Comparison of ENCODE assay signal across 18 cellular contexts in genomic region chr3:67001086-67001861, GRCh38. TPM values are rescaled to one million over a fixed set of nuclear protein-coding genes. Genes with fewer than 3 reads are reported as not detected.
DNase-seq lines count a peak whose midpoint lies in the region; ATAC-seq and TF ChIP-seq lines count a peak whose summit lies in the region.
"Had no signal": no experiment of that assay in that cellular context is flagged by ENCODE, and none has a peak within 500 bp of the region (broad histone marks: within the 10 kb centered on the region; RNA-seq: fewer than 3 reads in every experiment).

No MANE protein-coding gene starts in this region.

- no peaks in the 10 kb centered on the region for H4K20me1 ChIP-seq in osteoblast (ENCODE audit: insufficient read depth, low read length)

- peaks cover 12% of the 10 kb centered on the region for H3K36me3 ChIP-seq in osteoblast (ENCODE audit: insufficient read depth, low read length)

- peaks cover 64% of the 10 kb centered on the region for H3K79me2 ChIP-seq in osteoblast (ENCODE audit: insufficient read depth, low read length)

- no peak for TF ChIP-seq CTCF in osteoblast (IDR thresholded peaks at IDR 0.05; ENCODE audit: extremely low read depth, low read depth, low read length)

- H3K27me3 ChIP-seq in osteoblast (ENCODE audit: insufficient read depth, low read length): no peaks in the 10 kb centered on the region
- H3K27me3 ChIP-seq: body of pancreas had no signal

- H3K4me1 Mint-ChIP-seq in activated T-cell treated with anti-CD3 and anti-CD28 coated beads, Interleukin-2, amount 50 U/mL, for 72 hours (ENCODE audit: low read depth): peaks cover 56% of the 10 kb centered on the region
- peaks cover 46% of the 10 kb centered on the region for H3K4me1 Mint-ChIP-seq in activated naive CD8-positive, alpha-beta T cell treated with anti-CD3 and anti-CD28 coated beads for 36 hours
- peaks cover 32 to 55% of the 10 kb centered on the region in 2 donors for H3K4me1 Mint-ChIP-seq in stimulated activated naive B cell treated with anti-CD40 and anti-IgM and Interleukin-4, amounts not matched to agents 10 μg/mL and 1 μg/mL and 100 μg/mL, for 72 hours

- no peak overlapping the region for H3K27ac ChIP-seq in osteoblast (ENCODE audit: low read depth, low read length)
- H3K27ac ChIP-seq: body of pancreas had no signal

- H3K4me1 ChIP-seq in osteoblast (ENCODE audit: insufficient read depth, low read length): peaks cover 22% of the 10 kb centered on the region
- H3K4me1 ChIP-seq: Caco-2 had no signal

- H3K4me3 Mint-ChIP-seq in activated T-cell treated with anti-CD3 and anti-CD28 coated beads, Interleukin-2, amount 50 U/mL, for 72 hours: peak overlapping the region; percentile 58 to 83
- H3K4me3 Mint-ChIP-seq in activated naive CD8-positive, alpha-beta T cell treated with anti-CD3 and anti-CD28 coated beads for 36 hours: peak overlapping the region; percentile 32
- peak overlapping the region; percentile 73 to 76 for H3K4me3 Mint-ChIP-seq in stimulated activated naive B cell treated with anti-CD40 and anti-IgM and Interleukin-4, amounts not matched to agents 10 μg/mL and 1 μg/mL and 100 μg/mL, for 72 hours
- H3K4me3 Mint-ChIP-seq: mesothelial cell of epicardium had no signal

- no peak overlapping the region for H2AFZ ChIP-seq in osteoblast (ENCODE audit: low read length)

- H3K4me2 ChIP-seq in osteoblast (ENCODE audit: insufficient read depth, low read length): no peak overlapping the region

- H3K27me3 Mint-ChIP-seq in activated T-cell treated with anti-CD3 and anti-CD28 coated beads, Interleukin-2, amount 50 U/mL, for 72 hours (ENCODE audit: low read depth): peaks cover 2% of the 10 kb centered on the region
- H3K27me3 Mint-ChIP-seq in activated naive CD8-positive, alpha-beta T cell treated with anti-CD3 and anti-CD28 coated beads for 36 hours: peaks cover 9% of the 10 kb centered on the region
- H3K27me3 Mint-ChIP-seq in stimulated activated naive B cell treated with anti-CD40 and anti-IgM and Interleukin-4, amounts not matched to agents 10 μg/mL and 1 μg/mL and 100 μg/mL, for 72 hours: no peaks in the 10 kb centered on the region

- DNase-seq in activated T-cell treated with anti-CD3 and anti-CD28 coated beads, Interleukin-2, amount 50 U/mL, for 72 hours: no peak
- DNase-seq in activated T-cell treated with anti-CD3 and anti-CD28 coated beads, Interleukin-2, amount 50 U/mL, for 1 hour: no peak
- peak; percentile 17 for DNase-seq in MV-4-11 (lab: John Stamatoyannopoulos, UW)
- no peak for DNase-seq in activated naive CD8-positive, alpha-beta T cell treated with anti-CD3 and anti-CD28 coated beads for 36 hours
- no peak for DNase-seq in stimulated activated naive B cell treated with anti-CD40 and anti-IgM and Interleukin-4, amounts not matched to agents 10 μg/mL and 1 μg/mL and 100 μg/mL, for 72 hours
- DNase-seq in osteoblast (ENCODE audit: insufficient read length, low spot score, missing footprints): no peak
- no peak for DNase-seq in DMS 273 (lab: John Stamatoyannopoulos, UW; ENCODE audit: unreplicated experiment)
- DNase-seq: activated CD4-positive, alpha-beta T cell treated with anti-CD3 and anti-CD28 coated beads, Interleukin-2, amount 50 U/mL, for 4 hours; activated gamma-delta T cell; body of pancreas; Caco-2; left cardiac atrium; NCI-H1092; NCI-H526; retina; SIG-M5 had no signal

- peaks cover 18 to 28% of the 10 kb centered on the region in 2 donors for H3K36me3 Mint-ChIP-seq in activated T-cell treated with anti-CD3 and anti-CD28 coated beads, Interleukin-2, amount 50 U/mL, for 72 hours (ENCODE audit: insufficient read depth in 2 of 2)
- H3K36me3 Mint-ChIP-seq in activated naive CD8-positive, alpha-beta T cell treated with anti-CD3 and anti-CD28 coated beads for 36 hours: peaks cover 36% of the 10 kb centered on the region
- H3K36me3 Mint-ChIP-seq in stimulated activated naive B cell treated with anti-CD40 and anti-IgM and Interleukin-4, amounts not matched to agents 10 μg/mL and 1 μg/mL and 100 μg/mL, for 72 hours: peaks cover 40 to 47% of the 10 kb centered on the region in 2 donors
- H3K36me3 Mint-ChIP-seq: mesothelial cell of epicardium had no signal

- no peak for ATAC-seq in activated T-cell treated with anti-CD3 and anti-CD28 coated beads, Interleukin-2, amount 50 U/mL, for 72 hours (replicated peaks in 1 of 2)
- ATAC-seq in stimulated activated naive B cell treated with anti-CD40 and anti-IgM and Interleukin-4, amounts not matched to agents 10 μg/mL and 1 μg/mL and 100 μg/mL, for 72 hours (replicated peaks): no peak
- ATAC-seq in HG02798 (IDR thresholded peaks at IDR 0.05; ENCODE audit: poor library complexity, unreplicated experiment): no peak
- ATAC-seq: body of pancreas, left cardiac atrium had no signal

- no peaks in the 10 kb centered on the region for H3K9me3 ChIP-seq in osteoblast (ENCODE audit: low read depth, low read length)
- H3K9me3 ChIP-seq: body of pancreas, Caco-2 had no signal

- no peak overlapping the region for H3K4me3 ChIP-seq in osteoblast (ENCODE audit: insufficient read depth, low read length)
- H3K4me3 ChIP-seq: body of pancreas had no signal

- peak overlapping the region; percentile 95 for H3K27ac Mint-ChIP-seq in activated T-cell treated with anti-CD3 and anti-CD28 coated beads, Interleukin-2, amount 50 U/mL, for 72 hours
- peak overlapping the region; percentile 67 for H3K27ac Mint-ChIP-seq in activated naive CD8-positive, alpha-beta T cell treated with anti-CD3 and anti-CD28 coated beads for 36 hours
- H3K27ac Mint-ChIP-seq in stimulated activated naive B cell treated with anti-CD40 and anti-IgM and Interleukin-4, amounts not matched to agents 10 μg/mL and 1 μg/mL and 100 μg/mL, for 72 hours: peak overlapping the region; percentile 92
- H3K27ac Mint-ChIP-seq: mesothelial cell of epicardium had no signal

- H3K9me3 Mint-ChIP-seq in activated T-cell treated with anti-CD3 and anti-CD28 coated beads, Interleukin-2, amount 50 U/mL, for 72 hours: no peaks in the 10 kb centered on the region
- H3K9me3 Mint-ChIP-seq in activated naive CD8-positive, alpha-beta T cell treated with anti-CD3 and anti-CD28 coated beads for 36 hours: no peaks in the 10 kb centered on the region
- peaks cover 0 to 3% of the 10 kb centered on the region in 2 donors for H3K9me3 Mint-ChIP-seq in stimulated activated naive B cell treated with anti-CD40 and anti-IgM and Interleukin-4, amounts not matched to agents 10 μg/mL and 1 μg/mL and 100 μg/mL, for 72 hours
- H3K9me3 Mint-ChIP-seq: mesothelial cell of epicardium had no signal

RNA-seq across cellular contexts. Expression of gene KBTBD8, which starts 3.2 kb away (rescaled TPM):
- 10 to 100 TPM; 14.7 to 20.4 TPM for total RNA-seq in activated T-cell treated with anti-CD3 and anti-CD28 coated beads, Interleukin-2, amount 50 U/mL, for 72 hours
- total RNA-seq in activated naive CD8-positive, alpha-beta T cell treated with anti-CD3 and anti-CD28 coated beads for 36 hours: 10 to 100 TPM; 28.5 to 30.6 TPM
- 1.1 and 3.8 TPM in 2 replicates for total RNA-seq in osteoblast
